ENCODE assay signal across 27 cellular contexts in the genomic region with DNA sequence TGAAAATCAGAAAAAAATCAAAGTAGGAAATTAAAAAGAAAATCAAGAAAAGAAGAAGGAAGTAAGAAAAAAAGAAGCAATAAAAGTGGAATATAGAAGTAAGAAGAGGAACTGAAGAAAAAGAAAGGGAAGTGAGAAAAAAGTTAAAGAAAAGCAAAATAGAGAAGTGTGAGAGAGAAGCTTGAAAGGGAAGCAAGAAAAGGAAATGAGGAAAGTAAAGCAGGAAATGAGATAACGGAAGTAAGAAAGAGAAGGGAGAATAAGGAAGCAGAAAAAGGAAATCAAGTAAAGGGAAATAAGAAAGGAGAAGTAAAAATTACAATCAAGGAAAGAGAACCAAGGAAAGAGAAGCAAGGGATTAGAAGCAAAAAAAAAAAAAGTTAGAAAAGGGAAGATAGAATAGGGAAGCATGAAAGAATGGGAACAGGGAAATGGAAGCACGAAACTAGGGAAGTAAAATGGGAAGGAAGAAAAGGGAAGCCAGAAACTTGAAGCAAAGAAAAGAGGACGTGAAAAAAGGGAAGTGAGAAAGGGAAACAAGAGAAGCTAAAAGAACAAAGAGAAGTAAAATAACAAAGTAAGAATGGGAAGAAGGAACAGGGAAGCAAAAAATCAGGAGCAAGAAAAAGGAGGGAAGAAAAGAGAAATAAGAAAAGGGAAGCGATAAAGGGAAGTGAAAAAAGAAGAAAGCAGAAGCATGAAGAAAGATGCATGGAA.
DNase-seq lines count a peak whose midpoint lies in the region; ATAC-seq and TF ChIP-seq lines count a peak whose summit lies in the region.
"Had no signal": no experiment of that assay in that cellular context is flagged by ENCODE, and none has a peak within 500 bp of the region (broad histone marks: within the 10 kb centered on the region; RNA-seq: fewer than 3 reads in every experiment).

No MANE protein-coding gene starts in this region.

- H3K4me3 Mint-ChIP-seq in Calu3 (ENCODE audit: low read depth, unreplicated experiment) (no peak overlapping the region), memory B cell (no peak overlapping the region)
- H3K4me3 Mint-ChIP-seq: activated CD4-positive, alpha-beta memory T cell treated with anti-CD3 and anti-CD28 coated beads, Interleukin-2, amount 10 ng/mL, durations not matched to agents 7 days and 5 days; effector memory CD8-positive, alpha-beta T cell; neural progenitor cell had no signal

- H3K4me1 Mint-ChIP-seq in Calu3 (ENCODE audit: low read depth, unreplicated experiment) (peaks cover 47% of the 10 kb centered on the region), memory B cell (peaks cover 23% of the 10 kb centered on the region)
- H3K4me1 Mint-ChIP-seq: activated CD4-positive, alpha-beta memory T cell treated with anti-CD3 and anti-CD28 coated beads, Interleukin-2, amount 10 ng/mL, durations not matched to agents 7 days and 5 days; neural progenitor cell had no signal

- H3K27me3 Mint-ChIP-seq in Calu3 (ENCODE audit: unreplicated experiment) (no peaks in the 10 kb centered on the region), memory B cell (no peaks in the 10 kb centered on the region)
- H3K27me3 Mint-ChIP-seq: activated CD4-positive, alpha-beta memory T cell treated with anti-CD3 and anti-CD28 coated beads, Interleukin-2, amount 10 ng/mL, durations not matched to agents 7 days and 5 days had no signal

- CTCF ChIA-PET in Calu3 (lab: Charles Lee), result no interaction called here

- no peak for DNase-seq in Calu3
- peak; percentile 33 to 46 for DNase-seq in Kasumi-1 (lab: John Stamatoyannopoulos, UW)
- peak; percentile 2 for DNase-seq in OCI-M1 (lab: John Stamatoyannopoulos, UW)
- DNase-seq in memory B cell (ENCODE audit: low spot score in 2 of 2), result peak in 1 of 2 donors; percentile 10
- no peak for DNase-seq in activated CD4-positive, alpha-beta T cell treated with anti-CD3 and anti-CD28 coated beads for 48 hours
- no peak for DNase-seq in activated naive CD4-positive, alpha-beta T cell (lab: John Stamatoyannopoulos, UW)
- no peak for DNase-seq in iPS-NIHi7 (ENCODE audit: extremely low spot score)
- DNase-seq: ACHN; activated CD4-positive, alpha-beta memory T cell treated with anti-CD3 and anti-CD28 coated beads, Interleukin-2, amount 10 ng/mL, durations not matched to agents 7 days and 5 days; activated CD4-positive, alpha-beta T cell treated with anti-CD3 and anti-CD28 coated beads for 1 hour; activated CD8-positive, alpha-beta memory T cell treated with anti-CD3 and anti-CD28 coated beads, Interleukin-2, amount 50 U/mL, for 4 hours; activated naive CD4-positive, alpha-beta T cell treated with Interleukin-2 at 50 U/mL for 16 hours; Caco-2; central memory CD4-positive, alpha-beta T cell; cortex of kidney; effector memory CD8-positive, alpha-beta T cell; glutamatergic neuron; HCEC 1CT; NCI-H1092 treated with DMSO at 0.1 percent for 48 hours; NCI-H187; NCI-H2171 treated with DMSO at 0.1 percent for 48 hours; NCI-H510A treated with DMSO at 0.1 percent for 48 hours; small intestine; stimulated activated naive CD8-positive, alpha-beta T cell treated with anti-CD3 and anti-CD28 coated beads, Interleukin-15, Interleukin-2, amounts not matched to agents 100 U/mL and 50 U/mL, for 24 hours; T-helper 2 cell; testis had no signal

- H3K27ac Mint-ChIP-seq in Calu3 (ENCODE audit: unreplicated experiment) (peak overlapping the region; percentile 10), memory B cell (peak overlapping the region; percentile 76)
- H3K27ac Mint-ChIP-seq: activated CD4-positive, alpha-beta memory T cell treated with anti-CD3 and anti-CD28 coated beads, Interleukin-2, amount 10 ng/mL, durations not matched to agents 7 days and 5 days; effector memory CD8-positive, alpha-beta T cell; neural progenitor cell had no signal

- BruUV-seq in Calu3 (replicated peaks; lab: Mats Ljungman, UMichigan), result no TSS peak

- H3K36me3 Mint-ChIP-seq in Calu3 (ENCODE audit: insufficient read depth, unreplicated experiment) (no peaks in the 10 kb centered on the region), memory B cell (peaks cover 22% of the 10 kb centered on the region)
- H3K36me3 Mint-ChIP-seq: neural progenitor cell had no signal

- peak; percentile 68 for ATAC-seq in memory B cell (ENCODE audit: low read depth)
- ATAC-seq: effector memory CD8-positive, alpha-beta T cell; stimulated activated naive CD8-positive, alpha-beta T cell treated with anti-CD3 and anti-CD28 coated beads, Interleukin-15, Interleukin-2, amounts not matched to agents 100 U/mL and 50 U/mL, for 24 hours had no signal

- TF ChIP-seq CTCF in Calu3 (IDR thresholded peaks at IDR 0.05; ENCODE audit: unreplicated experiment), result no peak

- intact Hi-C loops in Calu3 (cut with micrococcal nuclease; ENCODE audit: unreplicated experiment), result no loop called here

- H3K9me3 Mint-ChIP-seq in Calu3 (ENCODE audit: low read depth, unreplicated experiment), result peaks cover 20% of the 10 kb centered on the region
- H3K9me3 Mint-ChIP-seq in memory B cell, result peaks cover 32% of the 10 kb centered on the region
- H3K9me3 Mint-ChIP-seq: neural progenitor cell had no signal

Comparison
In these comparisons a context has a peak if more than half of its experiments do, and no peak if none do; other contexts are left out.
1. DNase-seq: peak in Kasumi-1 (2 of 2) and OCI-M1 (single experiment); none in Calu3 (single experiment), activated CD4-positive, alpha-beta T cell treated with anti-CD3 and anti-CD28 coated beads for 48 hours (single experiment), activated naive CD4-positive, alpha-beta T cell (0 of 4) and iPS-NIHi7 (single experiment).